ENCODE assay signal across 16 cellular contexts in the genomic region with DNA sequence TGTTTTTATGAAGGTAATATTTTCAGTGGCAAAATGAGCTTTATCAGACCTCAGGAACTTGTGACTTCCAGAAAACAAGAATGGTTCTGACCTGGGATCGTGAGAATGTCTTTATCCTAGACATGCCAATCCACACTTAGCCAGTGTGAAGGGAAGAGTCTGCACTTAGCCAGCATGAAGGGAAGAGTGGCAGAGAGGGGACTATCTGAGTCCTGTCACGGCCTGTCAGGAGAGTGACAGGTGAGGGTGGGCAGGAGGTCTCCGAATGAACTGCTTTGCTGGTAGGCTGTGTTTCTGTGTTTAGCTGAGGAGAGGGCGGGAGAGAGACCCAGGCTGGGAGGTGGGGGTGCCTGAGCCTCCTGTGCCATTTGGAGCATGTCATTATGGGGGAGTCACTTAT.
DNase-seq lines count a peak whose midpoint lies in the region; ATAC-seq and TF ChIP-seq lines count a peak whose summit lies in the region.
"Had no signal": no experiment of that assay in that cellular context is flagged by ENCODE, and none has a peak within 500 bp of the region (broad histone marks: within the 10 kb centered on the region; RNA-seq: fewer than 3 reads in every experiment).

No MANE protein-coding gene starts in this region.

- peak overlapping the region in 2 of 12 donors; percentile 8 to 42 for H3K27ac ChIP-seq in heart left ventricle
- H3K27ac ChIP-seq in right cardiac atrium (ENCODE audit: low read length) = no peak overlapping the region
- H3K27ac ChIP-seq in mesendoderm (ENCODE audit: low read depth, low read length) = no peak overlapping the region

- H3K4me3 ChIP-seq in heart left ventricle (no peak overlapping the region), right cardiac atrium (ENCODE audit: low read length) (no peak overlapping the region), mesendoderm (ENCODE audit: low read length) (no peak overlapping the region)
- H3K4me3 ChIP-seq: GM23338 had no signal

- H2BK120ac ChIP-seq in mesendoderm (ENCODE audit: low read depth, low read length) = no peak overlapping the region

- no peaks in the 10 kb centered on the region for H3K9me3 Mint-ChIP-seq in chondrocyte (ENCODE audit: low read depth)
- H3K9me3 Mint-ChIP-seq: GM23338, H9 had no signal

- H3K9ac ChIP-seq in mesendoderm (ENCODE audit: low read length) = no peak overlapping the region

- H2BK5ac ChIP-seq in mesendoderm (ENCODE audit: low read length) = no peak overlapping the region

- H2AK5ac ChIP-seq in mesendoderm (ENCODE audit: low read length) = no peak overlapping the region

- no peak overlapping the region for H3K23ac ChIP-seq in mesendoderm (ENCODE audit: low read length)

- no peak overlapping the region for H3K4ac ChIP-seq in mesendoderm (ENCODE audit: low read depth, low read length)

- TF ChIP-seq POLR2A in heart left ventricle (IDR thresholded peaks at IDR 0.05) (no peak), erythroblast (IDR thresholded peaks at IDR 0.05; ENCODE audit: low read length) (no peak)

- H3K79me2 ChIP-seq in mesendoderm (ENCODE audit: control insufficient read depth, insufficient read depth, low read length) = no peaks in the 10 kb centered on the region

- no peak overlapping the region for H3K4me2 ChIP-seq in mesendoderm (ENCODE audit: low read length)
- H3K4me2 ChIP-seq: GM23338 had no signal

- H3K27me3 Mint-ChIP-seq in chondrocyte (ENCODE audit: low read depth) = no peaks in the 10 kb centered on the region

- no peak overlapping the region for H3K18ac ChIP-seq in mesendoderm (ENCODE audit: low read length)

- no peak overlapping the region for H4K8ac ChIP-seq in mesendoderm (ENCODE audit: low read depth, low read length)

- peak overlapping the region; percentile 43 for H3K27ac Mint-ChIP-seq in chondrocyte (ENCODE audit: unreplicated experiment)
- H3K27ac Mint-ChIP-seq: GM23338, H9 had no signal

- peaks cover 6% of the 10 kb centered on the region for H3K4me1 Mint-ChIP-seq in chondrocyte (ENCODE audit: low read depth)
- H3K4me1 Mint-ChIP-seq: CD4-positive, alpha-beta memory T cell; GM23338 had no signal

- no peak overlapping the region for H2BK15ac ChIP-seq in mesendoderm (replicated peaks; ENCODE audit: low read depth)

- no peak overlapping the region for H3K4me3 Mint-ChIP-seq in chondrocyte (ENCODE audit: unreplicated experiment)
- H3K4me3 Mint-ChIP-seq: CD4-positive, alpha-beta memory T cell; GM23338; H9 had no signal

- no peaks in the 10 kb centered on the region for H3K9me3 ChIP-seq in heart left ventricle
- no peaks in the 10 kb centered on the region for H3K9me3 ChIP-seq in right cardiac atrium (ENCODE audit: control insufficient read depth, low read length)

- H4K5ac ChIP-seq in mesendoderm (ENCODE audit: low read length) = no peak overlapping the region

- DNase-seq in heart left ventricle (no peak), right cardiac atrium (no peak), chondrocyte (ENCODE audit: low spot score) (no peak), mesendoderm (peak; percentile 8), erythroblast (lab: John Stamatoyannopoulos, UW) (no peak)
- DNase-seq: C1 segment of cervical spinal cord; Calu3; CD4-positive, alpha-beta memory T cell; COR-L47; DMS53; DMS79 treated with DMSO at 0.1 percent for 48 hours; GF-D8; H9 had no signal

- TF ChIP-seq CTCF in heart left ventricle (IDR thresholded peaks at IDR 0.05) (no peak), chondrocyte (IDR thresholded peaks at IDR 0.05) (no peak)

- WGBS in heart left ventricle, 4 donors = 51 to 59% (median 58%) methylated on average over 4 of the region's 4 CpGs
- WGBS in right cardiac atrium = 73% methylated on average over 4 of the region's 4 CpGs
- WGBS in mesendoderm (ENCODE audit: extremely low coverage, insufficient coverage, low lambda C conversion rate) = no CpG with 5 or more reads among the region's 4 CpGs

- no peaks in the 10 kb centered on the region for H3K79me1 ChIP-seq in mesendoderm (ENCODE audit: low read length)

- no peaks in the 10 kb centered on the region for H3K27me3 ChIP-seq in heart left ventricle
- H3K27me3 ChIP-seq in right cardiac atrium (ENCODE audit: control insufficient read depth, insufficient read depth) = no peaks in the 10 kb centered on the region
- no peaks in the 10 kb centered on the region for H3K27me3 ChIP-seq in mesendoderm (ENCODE audit: insufficient read depth, low read length, poor library complexity)

- peaks cover 0 to 10% (median 0%) of the 10 kb centered on the region in 12 donors for H3K4me1 ChIP-seq in heart left ventricle
- H3K4me1 ChIP-seq in right cardiac atrium (ENCODE audit: control insufficient read depth, insufficient read depth, low read length) = no peaks in the 10 kb centered on the region
- no peaks in the 10 kb centered on the region for H3K4me1 ChIP-seq in mesendoderm (ENCODE audit: control insufficient read depth, low read depth, low read length)

- intact Hi-C loops in heart left ventricle (cut with DNase I) = no loop called here
- intact Hi-C loops in right cardiac atrium (cut with DNase I) = no loop called here

- H3K36me3 ChIP-seq in heart left ventricle (no peaks in the 10 kb centered on the region), mesendoderm (ENCODE audit: control insufficient read depth, insufficient read depth, low read length) (no peaks in the 10 kb centered on the region)

- H3K36me3 Mint-ChIP-seq in chondrocyte (ENCODE audit: low read depth) = peaks cover 3% of the 10 kb centered on the region
- H3K36me3 Mint-ChIP-seq: CD4-positive, alpha-beta memory T cell had no signal

- no peak overlapping the region for H3K56ac ChIP-seq in mesendoderm (ENCODE audit: low read length)

- ATAC-seq in heart left ventricle (peak in 3 of 4 donors; percentile 42 to 56 (median 45)), right cardiac atrium (no peak)
- ATAC-seq in activated CD4-positive, CD25-positive, alpha-beta regulatory T cell treated with anti-CD3 and anti-CD28 coated beads, Interleukin-2, amount 50 U/mL, for 24 hours = no peak
- ATAC-seq: GM23338, HCT116 had no signal

Comparison
In these comparisons a context has a peak if more than half of its experiments do, and no peak if none do; other contexts are left out.
1. ATAC-seq: peak in heart left ventricle (3 of 4); none in right cardiac atrium (0 of 2) and activated CD4-positive, CD25-positive, alpha-beta regulatory T cell treated with anti-CD3 and anti-CD28 coated beads, Interleukin-2, amount 50 U/mL, for 24 hours (0 of 2).